In the genomic region with DNA sequence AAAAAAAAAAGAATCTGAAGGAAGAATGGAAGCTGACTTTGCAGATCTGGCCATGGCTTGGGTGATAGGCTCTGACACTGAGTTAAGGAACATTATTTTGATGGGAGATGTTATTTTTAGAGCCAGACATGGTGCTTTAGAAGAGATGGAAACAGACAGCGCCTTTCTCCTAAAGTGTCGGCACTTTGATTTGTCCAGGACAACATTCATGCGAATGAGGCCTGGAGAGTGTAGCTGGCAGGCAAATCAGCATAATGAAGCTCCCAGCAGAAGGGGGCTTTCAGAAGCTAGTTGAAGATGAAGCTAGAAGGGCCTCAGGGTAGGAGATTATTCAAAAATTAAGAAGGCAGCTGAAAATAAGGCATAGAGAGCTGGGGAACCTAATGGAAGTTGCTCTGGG, we compare ENCODE assay signal across 28 cellular contexts.
"Had no signal": no experiment of that assay in that cellular context is flagged by ENCODE, and none has a peak within 500 bp of the region (broad histone marks: within the 10 kb centered on the region; RNA-seq: fewer than 3 reads in every experiment).

No MANE protein-coding gene starts in this region.

- H3K27me3 Mint-ChIP-seq: activated CD4-positive, alpha-beta memory T cell treated with anti-CD3 and anti-CD28 coated beads, Interleukin-2, amount 10 ng/mL, durations not matched to agents 7 days and 5 days; activated CD4-positive, alpha-beta T cell treated with anti-CD3 and anti-CD28 coated beads for 36 hours; activated CD4-positive, alpha-beta T cell treated with anti-CD3 and anti-CD28 coated beads, Interleukin-2, amount 10 ng/mL, durations not matched to agents 24 days and 14 days; activated naive CD4-positive, alpha-beta T cell treated with anti-CD3 and anti-CD28 coated beads, Interleukin-2, amount 10 ng/mL, durations not matched to agents 7 days and 5 days; activated naive CD8-positive, alpha-beta T cell treated with anti-CD3 and anti-CD28 coated beads, Interleukin-2, amount 10 ng/mL, durations not matched to agents 7 days and 5 days; activated T-cell treated with anti-CD3 and anti-CD28 coated beads, Interleukin-2, amount 50 U/mL, for 24 hours had no signal

- H3K4me1 ChIP-seq: ascending aorta, colonic mucosa, esophagus squamous epithelium, gastroesophageal sphincter had no signal

- H3K36me3 ChIP-seq: ascending aorta, brain microvascular endothelial cell, colonic mucosa, esophagus squamous epithelium, gastroesophageal sphincter had no signal

- H3K9me3 Mint-ChIP-seq: activated CD4-positive, alpha-beta memory T cell treated with anti-CD3 and anti-CD28 coated beads, Interleukin-2, amount 10 ng/mL, durations not matched to agents 7 days and 5 days; activated CD4-positive, alpha-beta T cell treated with anti-CD3 and anti-CD28 coated beads, Interleukin-2, amount 10 ng/mL, durations not matched to agents 24 days and 14 days; activated naive CD4-positive, alpha-beta T cell treated with anti-CD3 and anti-CD28 coated beads, Interleukin-2, amount 10 ng/mL, durations not matched to agents 7 days and 5 days had no signal

- H3K9me3 ChIP-seq: ascending aorta, colonic mucosa, esophagus squamous epithelium, gastroesophageal sphincter had no signal

- H3K36me3 Mint-ChIP-seq: activated naive CD4-positive, alpha-beta T cell treated with anti-CD3 and anti-CD28 coated beads, Interleukin-2, amount 10 ng/mL, durations not matched to agents 7 days and 5 days; activated naive CD4-positive, alpha-beta T cell treated with anti-CD3 and anti-CD28 coated beads, Interleukin-2, amount 50 U/mL, for 72 hours; activated naive CD8-positive, alpha-beta T cell treated with anti-CD3 and anti-CD28 coated beads, Interleukin-2, amount 10 ng/mL, durations not matched to agents 7 days and 5 days had no signal

- DNase-seq: activated CD4-positive, alpha-beta memory T cell treated with anti-CD3 and anti-CD28 coated beads, Interleukin-2, amount 10 ng/mL, durations not matched to agents 7 days and 5 days; activated CD4-positive, alpha-beta T cell treated with anti-CD3 and anti-CD28 coated beads for 36 hours; activated CD4-positive, alpha-beta T cell treated with anti-CD3 and anti-CD28 coated beads, Interleukin-2, amount 10 ng/mL, durations not matched to agents 24 days and 14 days; activated CD4-positive, CD25-positive, alpha-beta regulatory T cell; activated CD4-positive, CD25-positive, alpha-beta regulatory T cell treated with anti-CD3 and anti-CD28 coated beads, Interleukin-2, amount 50 U/mL, for 72 hours; activated CD8-positive, alpha-beta memory T cell treated with anti-CD3 and anti-CD28 coated beads, Interleukin-2, amount 50 U/mL, for 48 hours; activated gamma-delta T cell; activated naive CD4-positive, alpha-beta T cell; activated naive CD4-positive, alpha-beta T cell treated with anti-CD3 and anti-CD28 coated beads, Interleukin-2, amount 10 ng/mL, durations not matched to agents 7 days and 5 days; activated naive CD8-positive, alpha-beta T cell treated with anti-CD3 and anti-CD28 coated beads, Interleukin-2, amount 10 ng/mL, durations not matched to agents 7 days and 5 days; activated T-cell treated with anti-CD3 and anti-CD28 coated beads for 4 hours; activated T-cell treated with anti-CD3 and anti-CD28 coated beads, Interleukin-2, amount 50 U/mL, for 24 hours; activated T-cell treated with anti-CD3 and anti-CD28 coated beads, Interleukin-2, amount 50 U/mL, for 72 hours; brain microvascular endothelial cell; central memory CD4-positive, alpha-beta T cell; cerebellar nuclear complex; colonic mucosa; effector CD8-positive, alpha-beta T cell; esophagus squamous epithelium; foreskin melanocyte; T-helper 2 cell had no signal

- H3K4me3 Mint-ChIP-seq: activated CD4-positive, alpha-beta memory T cell treated with anti-CD3 and anti-CD28 coated beads, Interleukin-2, amount 10 ng/mL, durations not matched to agents 7 days and 5 days; activated CD4-positive, alpha-beta T cell treated with anti-CD3 and anti-CD28 coated beads for 36 hours; activated CD4-positive, alpha-beta T cell treated with anti-CD3 and anti-CD28 coated beads, Interleukin-2, amount 10 ng/mL, durations not matched to agents 24 days and 14 days; activated naive CD4-positive, alpha-beta T cell treated with anti-CD3 and anti-CD28 coated beads, Interleukin-2, amount 10 ng/mL, durations not matched to agents 7 days and 5 days; activated naive CD8-positive, alpha-beta T cell treated with anti-CD3 and anti-CD28 coated beads, Interleukin-2, amount 10 ng/mL, durations not matched to agents 7 days and 5 days; activated T-cell treated with anti-CD3 and anti-CD28 coated beads, Interleukin-2, amount 50 U/mL, for 24 hours; activated T-cell treated with anti-CD3 and anti-CD28 coated beads, Interleukin-2, amount 50 U/mL, for 72 hours had no signal

- H3K27ac Mint-ChIP-seq: activated CD4-positive, alpha-beta memory T cell treated with anti-CD3 and anti-CD28 coated beads, Interleukin-2, amount 10 ng/mL, durations not matched to agents 7 days and 5 days; activated CD4-positive, alpha-beta T cell treated with anti-CD3 and anti-CD28 coated beads for 36 hours; activated CD4-positive, alpha-beta T cell treated with anti-CD3 and anti-CD28 coated beads, Interleukin-2, amount 10 ng/mL, durations not matched to agents 24 days and 14 days; activated naive CD4-positive, alpha-beta T cell treated with anti-CD3 and anti-CD28 coated beads, Interleukin-2, amount 10 ng/mL, durations not matched to agents 7 days and 5 days; activated naive CD4-positive, alpha-beta T cell treated with anti-CD3 and anti-CD28 coated beads, Interleukin-2, amount 50 U/mL, for 72 hours; activated naive CD8-positive, alpha-beta T cell treated with anti-CD3 and anti-CD28 coated beads, Interleukin-2, amount 10 ng/mL, durations not matched to agents 7 days and 5 days; activated T-cell treated with anti-CD3 and anti-CD28 coated beads, Interleukin-2, amount 50 U/mL, for 24 hours; activated T-cell treated with anti-CD3 and anti-CD28 coated beads, Interleukin-2, amount 50 U/mL, for 72 hours had no signal

- H3K27ac ChIP-seq: ascending aorta, brain microvascular endothelial cell, colonic mucosa, epithelial cell of prostate, esophagus squamous epithelium, gastroesophageal sphincter had no signal

- FAIRE-seq: bronchial epithelial cell, endometrium, endothelial cell of umbilical vein had no signal

- H3K4me1 Mint-ChIP-seq: activated CD4-positive, alpha-beta memory T cell treated with anti-CD3 and anti-CD28 coated beads, Interleukin-2, amount 10 ng/mL, durations not matched to agents 7 days and 5 days; activated CD4-positive, alpha-beta T cell treated with anti-CD3 and anti-CD28 coated beads for 36 hours; activated CD4-positive, alpha-beta T cell treated with anti-CD3 and anti-CD28 coated beads, Interleukin-2, amount 10 ng/mL, durations not matched to agents 24 days and 14 days; activated naive CD4-positive, alpha-beta T cell treated with anti-CD3 and anti-CD28 coated beads, Interleukin-2, amount 10 ng/mL, durations not matched to agents 7 days and 5 days; activated naive CD8-positive, alpha-beta T cell treated with anti-CD3 and anti-CD28 coated beads, Interleukin-2, amount 10 ng/mL, durations not matched to agents 7 days and 5 days had no signal

- ATAC-seq: activated CD4-positive, alpha-beta T cell treated with anti-CD3 and anti-CD28 coated beads for 36 hours; activated naive CD4-positive, alpha-beta T cell treated with anti-CD3 and anti-CD28 coated beads, Interleukin-2, amount 50 U/mL, for 72 hours; activated T-cell treated with anti-CD3 and anti-CD28 coated beads, Interleukin-2, amount 50 U/mL, for 72 hours; gastroesophageal sphincter had no signal

- H3K4me3 ChIP-seq: ascending aorta, colonic mucosa, esophagus squamous epithelium, gastroesophageal sphincter had no signal

- H3K27me3 ChIP-seq: ascending aorta, brain microvascular endothelial cell, colonic mucosa, esophagus squamous epithelium, gastroesophageal sphincter had no signal
